In the genomic region with DNA sequence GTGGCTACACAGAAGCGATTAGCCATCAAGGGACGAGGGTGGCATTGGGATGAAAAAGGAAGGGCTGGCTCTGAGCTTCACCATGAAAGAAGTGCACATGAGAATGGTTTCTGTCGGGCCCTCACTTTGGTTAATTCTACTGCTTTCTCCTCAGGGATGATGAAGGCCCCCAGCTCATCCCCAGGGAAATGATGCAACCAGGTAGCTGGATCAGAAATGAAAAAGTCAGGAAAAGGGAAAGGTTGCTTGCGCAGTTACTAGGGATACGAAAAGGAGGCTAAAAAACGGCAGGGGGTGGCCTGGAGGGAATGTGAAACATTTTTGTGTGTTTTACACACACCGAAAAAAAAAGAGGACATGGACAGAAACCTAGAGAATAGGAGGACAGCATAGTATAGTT, we compare ENCODE assay signal across 34 cellular contexts. TPM values are rescaled to one million over a fixed set of nuclear protein-coding genes. Genes with fewer than 3 reads are reported as not detected.
DNase-seq lines count a peak whose midpoint lies in the region; ATAC-seq, FAIRE-seq and TF ChIP-seq lines count a peak whose summit lies in the region.
"Had no signal": no experiment of that assay in that cellular context is flagged by ENCODE, and none has a peak within 500 bp of the region (broad histone marks: within the 10 kb centered on the region; RNA-seq: fewer than 3 reads in every experiment).

No MANE protein-coding gene starts in this region.

- peaks cover 0 to 5% of the 10 kb centered on the region in 2 donors for H3K9me3 Mint-ChIP-seq in activated naive CD4-positive, alpha-beta T cell treated with anti-CD3 and anti-CD28 coated beads, Interleukin-2, amount 50 U/mL, for 72 hours
- H3K9me3 Mint-ChIP-seq in activated naive CD4-positive, alpha-beta T cell treated with anti-CD3 and anti-CD28 coated beads, Interleukin-2, amount 10 ng/mL, durations not matched to agents 7 days and 5 days, result no peaks in the 10 kb centered on the region
- H3K9me3 Mint-ChIP-seq in astrocyte (ENCODE audit: unreplicated experiment) (no peaks in the 10 kb centered on the region), neural progenitor cell (no peaks in the 10 kb centered on the region)
- H3K9me3 Mint-ChIP-seq: effector memory CD8-positive, alpha-beta T cell; IgD-negative memory B cell; naive B cell had no signal

- H3K9ac ChIP-seq in astrocyte (ENCODE audit: low read length), result no peak overlapping the region
- H3K9ac ChIP-seq in neural progenitor cell, result no peak overlapping the region

- H3K4me2 ChIP-seq in astrocyte (ENCODE audit: low read length), result no peak overlapping the region
- H3K4me2 ChIP-seq in neural progenitor cell, result no peak overlapping the region

- DNase-seq in activated naive CD4-positive, alpha-beta T cell treated with anti-CD3 and anti-CD28 coated beads, Interleukin-2, amount 50 U/mL, for 72 hours (ENCODE audit: low spot score in 2 of 2), result no peak
- DNase-seq in activated naive CD4-positive, alpha-beta T cell treated with anti-CD3 and anti-CD28 coated beads, Interleukin-2, amount 10 ng/mL, durations not matched to agents 7 days and 5 days, result no peak
- no peak for DNase-seq in astrocyte (ENCODE audit: low read depth)
- DNase-seq in neural progenitor cell (ENCODE audit: low spot score), result no peak
- DNase-seq in GM19238 (ENCODE audit: insufficient read length, low spot score), result no peak
- DNase-seq: activated CD8-positive, alpha-beta memory T cell treated with anti-CD3 and anti-CD28 coated beads, Interleukin-2, amount 50 U/mL, for 48 hours; activated effector memory CD4-positive, alpha-beta T cell treated with anti-CD3 and anti-CD28 coated beads, Interleukin-2, amount 50 U/mL, for 16 hours; amniotic stem cell; DMS 273 treated with DMSO at 0.1 percent for 48 hours; effector memory CD8-positive, alpha-beta T cell; erythroblast; GOT3; naive B cell; NCI-H1105 treated with DMSO at 0.1 percent for 48 hours; NCI-H1930; NCI-H345; small intestine; stimulated activated CD4-positive, alpha-beta T cell treated with anti-CD3 and anti-CD28 coated beads, Interleukin-1b, Interleukin-23, amount 100 ng/mL, for 48 hours; stimulated activated CD8-positive, alpha-beta memory T cell treated with anti-CD3 and anti-CD28 coated beads, Interleukin-4, amount 100 ng/mL, for 48 hours; stomach; thyroid gland; WERI-Rb-1 had no signal

- no peaks in the 10 kb centered on the region for H3K79me2 ChIP-seq in astrocyte (ENCODE audit: insufficient read depth, low read length)
- H3K79me2 ChIP-seq in neural progenitor cell (ENCODE audit: low read depth), result no peaks in the 10 kb centered on the region

- no peak for TF ChIP-seq POLR2A in GM18505 (IDR thresholded peaks at IDR 0.05; ENCODE audit: borderline replicate concordance, extremely low read depth, insufficient read depth, insufficient read length)

- H3K27me3 ChIP-seq in astrocyte (ENCODE audit: insufficient read depth, low read length), result peaks cover 37% of the 10 kb centered on the region
- peaks cover 60% of the 10 kb centered on the region for H3K27me3 ChIP-seq in neural progenitor cell
- H3K27me3 ChIP-seq: thyroid gland had no signal

- peaks cover 10% of the 10 kb centered on the region for H3F3A ChIP-seq in neural progenitor cell (ENCODE audit: low read depth)

- peak overlapping the region; percentile 26 to 95 for H3K27ac Mint-ChIP-seq in activated naive CD4-positive, alpha-beta T cell treated with anti-CD3 and anti-CD28 coated beads, Interleukin-2, amount 50 U/mL, for 72 hours
- no peak overlapping the region for H3K27ac Mint-ChIP-seq in activated naive CD4-positive, alpha-beta T cell treated with anti-CD3 and anti-CD28 coated beads, Interleukin-2, amount 10 ng/mL, durations not matched to agents 7 days and 5 days
- H3K27ac Mint-ChIP-seq in astrocyte (ENCODE audit: unreplicated experiment) (peak overlapping the region; percentile 41), neural progenitor cell (no peak overlapping the region)
- H3K27ac Mint-ChIP-seq: IgD-negative memory B cell, mesothelial cell of epicardium had no signal

- H3K27ac ChIP-seq in HEK293 (ENCODE audit: extremely low read depth, low read depth, low read length) (no peak overlapping the region), astrocyte (ENCODE audit: low read depth, low read length) (no peak overlapping the region), neural progenitor cell (no peak overlapping the region)
- H3K27ac ChIP-seq: cardiac muscle cell, coronary artery, SK-N-MC, stomach, thyroid gland, WERI-Rb-1 had no signal

- H4K20me1 ChIP-seq in astrocyte (ENCODE audit: insufficient read depth, low read length) (no peaks in the 10 kb centered on the region), neural progenitor cell (ENCODE audit: low read depth) (no peaks in the 10 kb centered on the region)

- H3K9me3 ChIP-seq in HEK293 (ENCODE audit: control insufficient read depth, insufficient read depth, low read depth, low read length) (no peaks in the 10 kb centered on the region), astrocyte (ENCODE audit: insufficient read depth, low read depth, low read length) (no peaks in the 10 kb centered on the region), neural progenitor cell (ENCODE audit: low read depth) (no peaks in the 10 kb centered on the region)
- H3K9me3 ChIP-seq: stomach, thyroid gland had no signal

- ATAC-seq in activated naive CD4-positive, alpha-beta T cell treated with anti-CD3 and anti-CD28 coated beads, Interleukin-2, amount 50 U/mL, for 72 hours, result no peak
- no peak for ATAC-seq in GM18505 (IDR thresholded peaks at IDR 0.05; ENCODE audit: unreplicated experiment)
- no peak for ATAC-seq in GM21619 (IDR thresholded peaks at IDR 0.05; ENCODE audit: unreplicated experiment)
- ATAC-seq: effector memory CD8-positive, alpha-beta T cell had no signal

- no peak overlapping the region for H3K4me3 Mint-ChIP-seq in activated naive CD4-positive, alpha-beta T cell treated with anti-CD3 and anti-CD28 coated beads, Interleukin-2, amount 10 ng/mL, durations not matched to agents 7 days and 5 days
- H3K4me3 Mint-ChIP-seq in astrocyte (ENCODE audit: unreplicated experiment) (no peak overlapping the region), neural progenitor cell (peak overlapping the region; percentile 50)

- H3K4me1 ChIP-seq in HEK293 (ENCODE audit: control insufficient read depth, insufficient read depth, low read length) (peaks cover 3% of the 10 kb centered on the region; the same call in 1 of the 2 replicates), astrocyte (ENCODE audit: insufficient read depth, low read length) (peaks cover 5% of the 10 kb centered on the region), neural progenitor cell (peaks cover 12% of the 10 kb centered on the region)

- H3K4me3 ChIP-seq in HEK293 (ENCODE audit: low read depth, low read length), result no peak overlapping the region
- H3K4me3 ChIP-seq in astrocyte (ENCODE audit: insufficient read depth, low read depth, low read length), result no peak overlapping the region
- H3K4me3 ChIP-seq in neural progenitor cell, result no peak overlapping the region
- H3K4me3 ChIP-seq: cardiac muscle cell, coronary artery, SK-N-MC, stomach, thyroid gland had no signal

- H3K36me3 ChIP-seq in HEK293 (ENCODE audit: control insufficient read depth in 2 of 2, insufficient read depth in 1 of 2, low read length in 2 of 2), result no peaks in the 10 kb centered on the region
- no peaks in the 10 kb centered on the region for H3K36me3 ChIP-seq in astrocyte (ENCODE audit: insufficient read depth, low read length)
- H3K36me3 ChIP-seq in neural progenitor cell, result no peaks in the 10 kb centered on the region
- H3K36me3 ChIP-seq: cardiac muscle cell, stomach, thyroid gland, WERI-Rb-1 had no signal

- TF ChIP-seq CTCF in HEK293 (tag by site-specific recombination; IDR thresholded peaks at IDR 0.05), result no peak
- TF ChIP-seq CTCF in astrocyte (IDR thresholded peaks at IDR 0.05; ENCODE audit: insufficient read depth, low read depth, low read length), result no peak
- no peak for TF ChIP-seq CTCF in neural progenitor cell (IDR thresholded peaks at IDR 0.05)

- POLR2A ChIA-PET in HEK293 (lab: Yijun Ruan, JAX), result interaction anchor here (0.6 kb wide), 1 partner anchor 12 kb away, joined by 4 read pairs; no protein-coding TSS in a partner anchor

- no peak overlapping the region for H2AFZ ChIP-seq in astrocyte (ENCODE audit: low read depth, low read length)
- no peak overlapping the region for H2AFZ ChIP-seq in neural progenitor cell (replicated peaks)

- H3K27me3 Mint-ChIP-seq in activated naive CD4-positive, alpha-beta T cell treated with anti-CD3 and anti-CD28 coated beads, Interleukin-2, amount 10 ng/mL, durations not matched to agents 7 days and 5 days, result peaks cover 20% of the 10 kb centered on the region
- H3K27me3 Mint-ChIP-seq in astrocyte (ENCODE audit: low read depth, unreplicated experiment) (peaks cover 43% of the 10 kb centered on the region), neural progenitor cell (ENCODE audit: insufficient read depth, low read depth) (peaks cover 31% of the 10 kb centered on the region)

- peaks cover 26% of the 10 kb centered on the region for H3K4me1 Mint-ChIP-seq in activated naive CD4-positive, alpha-beta T cell treated with anti-CD3 and anti-CD28 coated beads, Interleukin-2, amount 10 ng/mL, durations not matched to agents 7 days and 5 days
- peaks cover 4% of the 10 kb centered on the region for H3K4me1 Mint-ChIP-seq in astrocyte (ENCODE audit: low read depth, unreplicated experiment)
- H3K4me1 Mint-ChIP-seq in neural progenitor cell, result peaks cover 12% of the 10 kb centered on the region

- CTCF ChIA-PET in activated naive CD4-positive, alpha-beta T cell treated with anti-CD3 and anti-CD28 coated beads, Interleukin-2, amount 10 ng/mL, durations not matched to agents 7 days and 5 days (lab: Charles Lee), result interaction anchor here (0.6 to 4.5 kb wide), 9 partner anchors 29 to 304 kb away, joined by 3 to 43 read pairs (median 3); a partner anchor contains a TSS
- CTCF ChIA-PET in HEK293 (lab: Yijun Ruan, JAX), result interaction anchor here (0.5 to 0.9 kb wide), 2 partner anchors 31 to 162 kb away, joined by 3 read pairs; no protein-coding TSS in a partner anchor

- FAIRE-seq in astrocyte (lab: Jason Lieb, UNC), result no peak
- FAIRE-seq: GM12892, keratinocyte, small intestine had no signal

- H3K36me3 Mint-ChIP-seq in activated naive CD4-positive, alpha-beta T cell treated with anti-CD3 and anti-CD28 coated beads, Interleukin-2, amount 50 U/mL, for 72 hours, result peaks cover 14 to 39% of the 10 kb centered on the region in 2 donors
- no peaks in the 10 kb centered on the region for H3K36me3 Mint-ChIP-seq in activated naive CD4-positive, alpha-beta T cell treated with anti-CD3 and anti-CD28 coated beads, Interleukin-2, amount 10 ng/mL, durations not matched to agents 7 days and 5 days
- H3K36me3 Mint-ChIP-seq in astrocyte (ENCODE audit: low read depth, unreplicated experiment) (no peaks in the 10 kb centered on the region), neural progenitor cell (no peaks in the 10 kb centered on the region)
- H3K36me3 Mint-ChIP-seq: CD14-positive monocyte, IgD-negative memory B cell, mesothelial cell of epicardium, naive B cell had no signal

TF ChIP-seq in HEK293, 187 proteins besides CTCF, POLR2A, EP300 and RAD21 (continues in another document):
- TF ChIP-seq ZNF24 (tag by site-specific recombination; IDR thresholded peaks at IDR 0.05), result no peak

RNA-seq across cellular contexts. Expression of a gene that starts 1.4 kb away (rescaled TPM):
- 10 to 100 TPM; 20.1 to 54.7 TPM for total RNA-seq in activated naive CD4-positive, alpha-beta T cell treated with anti-CD3 and anti-CD28 coated beads, Interleukin-2, amount 50 U/mL, for 72 hours
- total RNA-seq in astrocyte (0.82 TPM in 1 of 2 replicates, not detected in the other), neural progenitor cell (ENCODE audit: low replicate concordance) (2.1 and 3.8 TPM in 2 replicates)
- total RNA-seq: cardiac muscle cell, osteocyte had no signal

Comparison
In these comparisons a context has a peak if more than half of its experiments do, and no peak if none do; other contexts are left out.
1. H3K27ac Mint-ChIP-seq: peak in activated naive CD4-positive, alpha-beta T cell treated with anti-CD3 and anti-CD28 coated beads, Interleukin-2, amount 50 U/mL, for 72 hours (2 of 2) and astrocyte (single experiment); none in activated naive CD4-positive, alpha-beta T cell treated with anti-CD3 and anti-CD28 coated beads, Interleukin-2, amount 10 ng/mL, durations not matched to agents 7 days and 5 days (single experiment) and neural progenitor cell (single experiment).